In genomic region chr1:17355898-17356297, GRCh38 we compare ENCODE assay signal across 1 cellular context.
TF ChIP-seq lines count a peak whose summit lies in the region.

No MANE protein-coding gene starts in this region.

TF ChIP-seq in GM12878, 131 proteins besides CTCF, POLR2A, EP300 and RAD21:
- no peak for TF ChIP-seq E2F4 (IDR thresholded peaks at IDR 0.05; ENCODE audit: low read depth, low read length)
- TF ChIP-seq FOXM1 (IDR thresholded peaks at IDR 0.05; ENCODE audit: low read depth, low read length) = no peak
- no peak for TF ChIP-seq SMAD5 (IDR thresholded peaks at IDR 0.05; ENCODE audit: low read depth)
- peak; percentile 48 for TF ChIP-seq USF1 (IDR thresholded peaks at IDR 0.05; ENCODE audit: borderline replicate concordance, extremely low read length, insufficient read depth, low read depth, low read length)
- no peak for TF ChIP-seq POLR2AphosphoS2 (IDR thresholded peaks at IDR 0.05; ENCODE audit: low read depth, low read length)
- TF ChIP-seq IKZF1 (conservative IDR thresholded peaks at IDR 0.05) = no peak
TF ChIP-seq in GM12878: peak in this region for 1.
